In genomic region chr2:161257123-161257952, GRCh38 we compare ENCODE assay signal across 27 cellular contexts. TPM values are rescaled to one million over a fixed set of nuclear protein-coding genes. Genes with fewer than 3 reads are reported as not detected.
DNase-seq lines count a peak whose midpoint lies in the region; ATAC-seq, FAIRE-seq and TF ChIP-seq lines count a peak whose summit lies in the region.
"Had no signal": no experiment of that assay in that cellular context is flagged by ENCODE, and none has a peak within 500 bp of the region (broad histone marks: within the 10 kb centered on the region; RNA-seq: fewer than 3 reads in every experiment).

No MANE protein-coding gene starts in this region.

- peak overlapping the region; percentile 42 for H2AFZ ChIP-seq in endothelial cell of umbilical vein (ENCODE audit: low read depth, low read length)
- H2AFZ ChIP-seq: PC-9 had no signal

- DNase-seq in GM12891 (ENCODE audit: insufficient read length, low spot score) (no peak), endothelial cell of umbilical vein (ENCODE audit: low read depth, low spot score) (no peak), left lobe of liver (ENCODE audit: low spot score) (no peak), small intestine (peak; percentile 66), T-cell (no peak)
- no peak for DNase-seq in stimulated activated CD4-positive, alpha-beta T cell treated with anti-CD3 and anti-CD28 coated beads, Interleukin-4, amount 100 ng/mL, for 4 hours
- no peak for DNase-seq in stimulated activated naive CD4-positive, alpha-beta T cell (lab: John Stamatoyannopoulos, UW)
- DNase-seq: AML-193; CD4-positive, alpha-beta T cell; DMS53; Kasumi-1; NCI-H1092 treated with DMSO at 0.1 percent for 48 hours; NCI-H146; NCI-H2029; NCI-H446; NCI-H524 treated with DMSO at 0.1 percent for 48 hours; NCI-H82; PC-9; SJCRH30 had no signal

- H3K9ac ChIP-seq in endothelial cell of umbilical vein (replicated peaks; ENCODE audit: extremely low read depth, insufficient read depth, low read length) = no peak overlapping the region
- H3K9ac ChIP-seq: BLaER1 treated with 17β-estradiol and CSF1 and Interleukin-3, amounts not matched to agents 10 nM and 100 nM had no signal

- no peak overlapping the region for H3K4me2 ChIP-seq in endothelial cell of umbilical vein (ENCODE audit: insufficient read depth, low read length)
- H3K4me2 ChIP-seq: A549; BLaER1 treated with 17β-estradiol and CSF1 and Interleukin-3, amounts not matched to agents 10 nM and 100 nM; PC-9 had no signal

- H3K9me1 ChIP-seq in endothelial cell of umbilical vein (replicated peaks; ENCODE audit: control insufficient read depth, extremely low read depth, insufficient read depth, low read length) = no peaks in the 10 kb centered on the region

- no peak for TF ChIP-seq CTCF in endothelial cell of umbilical vein (IDR thresholded peaks at IDR 0.05; ENCODE audit: extremely low read depth in 1 of 2, insufficient read depth in 1 of 2, low read depth in 1 of 2, low read length in 2 of 2)

- no peaks in the 10 kb centered on the region for H4K20me1 ChIP-seq in endothelial cell of umbilical vein (replicated peaks; ENCODE audit: control insufficient read depth, extremely low read depth, insufficient read depth, low read length)
- H4K20me1 ChIP-seq: BLaER1 treated with 17β-estradiol and CSF1 and Interleukin-3, amounts not matched to agents 10 nM and 100 nM had no signal

- H3K4me3 ChIP-seq in endothelial cell of umbilical vein (replicated peaks in 1 of 3; ENCODE audit: insufficient read depth in 1 of 3, low read depth in 1 of 3, low read length in 3 of 3) (no peak overlapping the region), small intestine (ENCODE audit: low read depth in 1 of 2, low read length in 2 of 2) (peak overlapping the region in 1 of 2 donors; percentile 22)
- H3K4me3 ChIP-seq: A549; BLaER1 treated with 17β-estradiol and CSF1 and Interleukin-3, amounts not matched to agents 10 nM and 100 nM; GM12878; PC-9; SJCRH30 had no signal

- no peaks in the 10 kb centered on the region for H3K36me3 Mint-ChIP-seq in T-cell

- no peaks in the 10 kb centered on the region for H3K27me3 Mint-ChIP-seq in T-cell
- H3K27me3 Mint-ChIP-seq: CD4-positive, alpha-beta T cell had no signal

- no peaks in the 10 kb centered on the region for H3K9me3 Mint-ChIP-seq in T-cell
- H3K9me3 Mint-ChIP-seq: CD4-positive, alpha-beta T cell had no signal

- H3K27ac ChIP-seq in endothelial cell of umbilical vein (ENCODE audit: insufficient read depth, low read depth, low read length) (no peak overlapping the region), small intestine (ENCODE audit: low read depth in 1 of 2, low read length in 1 of 2) (no peak overlapping the region)
- H3K27ac ChIP-seq: A549; BLaER1 treated with 17β-estradiol and CSF1 and Interleukin-3, amounts not matched to agents 10 nM and 100 nM; HL-60; PC-9; SJCRH30 had no signal

- H3K27me3 ChIP-seq in endothelial cell of umbilical vein (ENCODE audit: control insufficient read depth in 2 of 2, insufficient read depth in 2 of 2, low read length in 2 of 2) = no peaks in the 10 kb centered on the region
- H3K27me3 ChIP-seq in small intestine (ENCODE audit: control insufficient read depth in 2 of 2, insufficient read depth in 2 of 2, low read length in 2 of 2) = no peaks in the 10 kb centered on the region
- H3K27me3 ChIP-seq: BLaER1 treated with 17β-estradiol and CSF1 and Interleukin-3, amounts not matched to agents 10 nM and 100 nM; SJCRH30 had no signal

- no peak overlapping the region for H3K4me3 Mint-ChIP-seq in T-cell
- H3K4me3 Mint-ChIP-seq: CD4-positive, alpha-beta T cell had no signal

- no peak overlapping the region for H3K27ac Mint-ChIP-seq in T-cell
- H3K27ac Mint-ChIP-seq: CD4-positive, alpha-beta T cell had no signal

- no peaks in the 10 kb centered on the region for H3K4me1 Mint-ChIP-seq in T-cell

- H3K79me2 ChIP-seq in endothelial cell of umbilical vein (ENCODE audit: control insufficient read depth, insufficient read depth, low read length) = no peaks in the 10 kb centered on the region

- peak; percentile 99 for ATAC-seq in left lobe of liver
- ATAC-seq in GM18517 (IDR thresholded peaks at IDR 0.05; ENCODE audit: unreplicated experiment) = no peak
- no peak for ATAC-seq in T-cell (replicated peaks in 1 of 4)
- ATAC-seq: A549, GM12878, Right ventricle myocardium inferior, SK-N-SH treated with all-trans-retinoic acid at 6 μM for 48 hours had no signal

- FAIRE-seq in GM12891 (lab: Jason Lieb, UNC) (peak; percentile 26), endothelial cell of umbilical vein (lab: Jason Lieb, UNC) (no peak), small intestine (lab: Jason Lieb, UNC) (no peak)
- FAIRE-seq: A549, GM12878, GM19239 had no signal

- dilution Hi-C loops in endothelial cell of umbilical vein (cut with MboI; ENCODE audit: extremely low pct_ligation_motif_present, low sequenced_read_pairs) = no loop called here

- TF ChIP-seq POLR2A in GM12891 (IDR thresholded peaks at IDR 0.05; ENCODE audit: low read depth, low read length) (no peak), endothelial cell of umbilical vein (IDR thresholded peaks at IDR 0.05; ENCODE audit: low read depth, low read length) (no peak)

- WGBS in small intestine, 3 donors = 25 to 66% (median 47%) methylated on average over 8 of the region's 8 CpGs

- no peaks in the 10 kb centered on the region for H3K9me3 ChIP-seq in endothelial cell of umbilical vein (replicated peaks; ENCODE audit: control insufficient read depth, insufficient read depth, low read length)
- no peaks in the 10 kb centered on the region for H3K9me3 ChIP-seq in small intestine (ENCODE audit: control insufficient read depth, low read depth)
- H3K9me3 ChIP-seq: A549; BLaER1 treated with 17β-estradiol and CSF1 and Interleukin-3, amounts not matched to agents 10 nM and 100 nM; SJCRH30 had no signal

- intact Hi-C loops in endothelial cell of umbilical vein (cut with micrococcal nuclease) = no loop called here

- POLR2A ChIA-PET in endothelial cell of umbilical vein (lab: Charles Lee) (no interaction called here), T-cell (lab: Charles Lee) (no interaction called here)

- no peaks in the 10 kb centered on the region for H3K4me1 ChIP-seq in endothelial cell of umbilical vein (ENCODE audit: control insufficient read depth, extremely low read depth, insufficient read depth, low read length)
- no peaks in the 10 kb centered on the region for H3K4me1 ChIP-seq in small intestine (ENCODE audit: control insufficient read depth in 2 of 2, insufficient read depth in 1 of 2, low read depth in 1 of 2, low read length in 1 of 2)
- H3K4me1 ChIP-seq: A549; BLaER1 treated with 17β-estradiol and CSF1 and Interleukin-3, amounts not matched to agents 10 nM and 100 nM; SJCRH30 had no signal

- H3K36me3 ChIP-seq in endothelial cell of umbilical vein (ENCODE audit: control insufficient read depth in 2 of 2, extremely low read depth in 1 of 2, insufficient read depth in 2 of 2, low read length in 2 of 2) = no peaks in the 10 kb centered on the region
- no peaks in the 10 kb centered on the region for H3K36me3 ChIP-seq in small intestine (ENCODE audit: control insufficient read depth in 2 of 2, insufficient read depth in 2 of 2, low read length in 2 of 2)
- H3K36me3 ChIP-seq: BLaER1 treated with 17β-estradiol and CSF1 and Interleukin-3, amounts not matched to agents 10 nM and 100 nM; SJCRH30 had no signal

- no TSS peak for BruUV-seq in endothelial cell of umbilical vein (replicated peaks; lab: Mats Ljungman, UMichigan)

- CTCF ChIA-PET in endothelial cell of umbilical vein (lab: Charles Lee) (interaction anchor here (1.5 kb wide), 1 partner anchor 25 kb away, joined by 3 read pairs; no protein-coding TSS in a partner anchor), T-cell (lab: Charles Lee) (no interaction called here)

TF ChIP-seq in GM12891, 5 proteins besides CTCF, POLR2A, EP300 and RAD21:
- TF ChIP-seq POU2F2 (IDR thresholded peaks at IDR 0.05; ENCODE audit: low read depth, low read length) = no peak

TF ChIP-seq in endothelial cell of umbilical vein, 7 proteins besides CTCF, POLR2A, EP300 and RAD21:
- no peak for TF ChIP-seq POLR2AphosphoS5 (IDR thresholded peaks at IDR 0.05; ENCODE audit: insufficient read depth, low read depth, low read length)

RNA-seq across cellular contexts. Expression of gene PSMD14, which starts 50.9 kb away (rescaled TPM):
- 66.5 TPM for polyA plus RNA-seq in GM12891 (2012; ENCODE audit: low read depth, missing spikeins)
- total RNA-seq in endothelial cell of umbilical vein (83.6 and 85.4 TPM in 2 replicates), left lobe of liver (20.4 TPM), T-cell (10 to 100 TPM; 18.7 to 24.9 (median 21.2) TPM)
- polyA plus RNA-seq in endothelial cell of umbilical vein (36.4 and 47.6 TPM in 2 replicates), small intestine (10 to 100 TPM; 29.5 to 51.0 (median 33.8) TPM)
- 61.7 and 77.1 TPM in 2 replicates for polyA plus RNA-seq in endothelial cell of umbilical vein (2011; cell fraction: cytosol; rRNA removed)
- polyA plus RNA-seq in endothelial cell of umbilical vein (2011; cell fraction: nucleus; rRNA removed) = 37.5 and 64.5 TPM in 2 replicates
- 98.4 and 159 TPM in 2 replicates for polyA plus RNA-seq in endothelial cell of umbilical vein (2012)
- polyA minus RNA-seq in endothelial cell of umbilical vein = 36.4 and 37.2 TPM in 2 replicates
- polyA minus RNA-seq in endothelial cell of umbilical vein (2011; cell fraction: cytosol; rRNA and poly(A)+ RNA removed) = 30.4 TPM
- polyA minus RNA-seq in endothelial cell of umbilical vein (2011; cell fraction: nucleus; rRNA and poly(A)+ RNA removed) = 63.8 and 93.6 TPM in 2 replicates
